In genomic region chr21:45439171-45439872, GRCh38 we compare ENCODE assay signal across 8 cellular contexts. TPM values are rescaled to one million over a fixed set of nuclear protein-coding genes. Genes with fewer than 3 reads are reported as not detected.
DNase-seq lines count a peak whose midpoint lies in the region; ATAC-seq and TF ChIP-seq lines count a peak whose summit lies in the region.

No MANE protein-coding gene starts in this region.

- peak in 1 of 4 donors; percentile 9 for TF ChIP-seq POLR2A in esophagus squamous epithelium (IDR thresholded peaks at IDR 0.05)

- peak overlapping the region; percentile 66 to 82 (median 73) for H3K4me3 Mint-ChIP-seq in naive thymus-derived CD4-positive, alpha-beta T cell

- H3K9me3 Mint-ChIP-seq in naive thymus-derived CD4-positive, alpha-beta T cell, result peaks cover 0 to 1% (median 0%) of the 10 kb centered on the region in 11 donors

- POLR2A ChIA-PET in Panc1 (lab: Charles Lee), result no interaction called here
- POLR2A ChIA-PET in naive thymus-derived CD4-positive, alpha-beta T cell (lab: Charles Lee), result interaction anchor here (0.5 to 0.6 kb wide), 2 partner anchors 145 to 1650 kb away, joined by 3 read pairs; no protein-coding TSS in a partner anchor

- no TSS peak for BruUV-seq in Panc1 (replicated peaks; lab: Mats Ljungman, UMichigan)

- H3K27me3 Mint-ChIP-seq in naive thymus-derived CD4-positive, alpha-beta T cell, result peaks cover 0 to 5% (median 0%) of the 10 kb centered on the region in 5 donors

- CTCF ChIA-PET in Panc1 (lab: Charles Lee), result interaction anchor here (0.6 kb wide), 1 partner anchor 130 kb away, joined by 3 read pairs; no protein-coding TSS in a partner anchor
- CTCF ChIA-PET in naive thymus-derived CD4-positive, alpha-beta T cell (lab: Charles Lee), result interaction anchor here (0.5 to 1.7 kb wide), 10 partner anchors 10 to 484 kb away, joined by 3 to 10 read pairs (median 3); partner anchors contain the start of gene POFUT2

- H3K36me3 ChIP-seq in Panc1 (ENCODE audit: control insufficient read depth, insufficient read depth, low read length) (no peaks in the 10 kb centered on the region), esophagus squamous epithelium (no peaks in the 10 kb centered on the region)
- no peaks in the 10 kb centered on the region for H3K36me3 ChIP-seq in naive thymus-derived CD4-positive, alpha-beta T cell (ENCODE audit: control insufficient read depth in 2 of 3, insufficient read depth in 3 of 3, low read length in 3 of 3)

- ATAC-seq in HG03520 (IDR thresholded peaks at IDR 0.05; ENCODE audit: unreplicated experiment), result peak; percentile 46
- ATAC-seq in Panc1, result peak; percentile 67
- ATAC-seq in naive thymus-derived CD4-positive, alpha-beta T cell, result peak; percentile 90
- no peak for ATAC-seq in GM19463 (IDR thresholded peaks at IDR 0.05; ENCODE audit: unreplicated experiment)

- H3K4me3 ChIP-seq in Panc1 (ENCODE audit: low read depth in 2 of 2, low read length in 2 of 2), result 0 out of 4 replicates have a peak overlapping the region, but pooled peaks of 1 of the 2 experiments have one; percentile 20
- H3K4me3 ChIP-seq in esophagus squamous epithelium, result peak overlapping the region; percentile 15 to 64 (median 35)
- H3K4me3 ChIP-seq in naive thymus-derived CD4-positive, alpha-beta T cell (ENCODE audit: low read length), result peak overlapping the region; percentile 46

- H3K4me1 ChIP-seq in Panc1 (ENCODE audit: control insufficient read depth, insufficient read depth, low read length) (peaks cover 47% of the 10 kb centered on the region), esophagus squamous epithelium (peaks cover 11 to 51% (median 17%) of the 10 kb centered on the region in 3 donors)
- peaks cover 4% of the 10 kb centered on the region in 2 donors for H3K4me1 ChIP-seq in naive thymus-derived CD4-positive, alpha-beta T cell (ENCODE audit: control insufficient read depth in 2 of 2, insufficient read depth in 2 of 2, low read length in 2 of 2)

- H3K9me3 ChIP-seq in Panc1 (ENCODE audit: control insufficient read depth, insufficient read depth, low read depth, low read length) (no peaks in the 10 kb centered on the region), esophagus squamous epithelium (no peaks in the 10 kb centered on the region)
- no peaks in the 10 kb centered on the region for H3K9me3 ChIP-seq in naive thymus-derived CD4-positive, alpha-beta T cell (ENCODE audit: control insufficient read depth in 2 of 3, low read length in 3 of 3)

- DNase-seq in Daoy (ENCODE audit: low read depth) (peak; percentile 87), Panc1 (ENCODE audit: low read depth, low spot score) (no peak), esophagus squamous epithelium (lab: John Stamatoyannopoulos, UW) (no peak)
- DNase-seq in activated T-cell treated with anti-CD3 and anti-CD28 coated beads, Interleukin-2, amount 50 U/mL, for 48 hours, result peak; percentile 89 to 91
- peak; percentile 72 to 91 (median 85) for DNase-seq in naive thymus-derived CD4-positive, alpha-beta T cell
- peak; percentile 52 to 61 for DNase-seq in stimulated activated CD8-positive, alpha-beta memory T cell treated with anti-CD3 and anti-CD28 coated beads, Interleukin-7, amount 100 ng/mL, for 48 hours (ENCODE audit: extremely low read depth in 1 of 2, low read depth in 1 of 2)

- WGBS in esophagus squamous epithelium, 2 donors, result 0% methylated on average over 2 to 13 of the region's 58 CpGs

- in situ Hi-C loops in Panc1 (cut with HindIII; ENCODE audit: low pct_unique_long_range_greater_than_20kb, low sequenced_read_pairs), result no loop called here

- intact Hi-C loops in Panc1 (cut with micrococcal nuclease; ENCODE audit: unreplicated experiment) (no loop called here), esophagus squamous epithelium (cut with DNase I) (loop anchor here (2.0 to 10.0 kb wide), 3 partner anchors 65 to 485 kb away; no protein-coding TSS in a partner anchor)
- intact Hi-C loops in naive thymus-derived CD4-positive, alpha-beta T cell (cut with micrococcal nuclease), result loop anchor here (1.0 to 10.0 kb wide), 9 partner anchors 117 to 490 kb away; no protein-coding TSS in a partner anchor

- H3K27me3 ChIP-seq in Panc1 (ENCODE audit: control insufficient read depth, insufficient read depth, low read length) (no peaks in the 10 kb centered on the region), esophagus squamous epithelium (peaks cover 0 to 3% (median 0%) of the 10 kb centered on the region in 4 donors)
- no peaks in the 10 kb centered on the region for H3K27me3 ChIP-seq in naive thymus-derived CD4-positive, alpha-beta T cell (ENCODE audit: control insufficient read depth in 2 of 2, insufficient read depth in 2 of 2, low read length in 2 of 2)

- peak overlapping the region in 7 of 9 donors; percentile 25 to 92 (median 66) for H3K27ac Mint-ChIP-seq in naive thymus-derived CD4-positive, alpha-beta T cell

- H3K27ac ChIP-seq in Panc1 (ENCODE audit: low read length) (peak overlapping the region; percentile 89), esophagus squamous epithelium (peak overlapping the region; percentile 51 to 89 (median 80))
- H3K27ac ChIP-seq in naive thymus-derived CD4-positive, alpha-beta T cell (ENCODE audit: low read depth, low read length), result peak overlapping the region; percentile 66

- no peaks in the 10 kb centered on the region for H3K36me3 Mint-ChIP-seq in naive thymus-derived CD4-positive, alpha-beta T cell

- H3K4me1 Mint-ChIP-seq in naive thymus-derived CD4-positive, alpha-beta T cell, result peaks cover 2 to 16% (median 6%) of the 10 kb centered on the region in 7 donors

- TF ChIP-seq CTCF in Panc1 (IDR thresholded peaks at IDR 0.05) (peak; percentile 91), esophagus squamous epithelium (IDR thresholded peaks at IDR 0.05) (peak; percentile 96 to 99 (median 98))

RNA-seq across cellular contexts. Expression of gene COL18A1, which starts 34.4 kb away (rescaled TPM):
- total RNA-seq in Daoy (2014; rRNA removed; shearing (Covaris generic)), result 29.5 and 38.9 TPM in 2 replicates
- total RNA-seq in Panc1 (2021; ENCODE audit: unreplicated experiment) (676 TPM), esophagus squamous epithelium (10 to 100 TPM; 38.9 to 69.0 (median 52.5) TPM)
- polyA plus RNA-seq in Panc1 (2012; ENCODE audit: insufficient read length), result 1,186 TPM
- total RNA-seq in naive thymus-derived CD4-positive, alpha-beta T cell, result 10 to 100 TPM in 4 of 5 experiments, 1 to 10 TPM in 1; 9.0 to 89.8 (median 15.4) TPM
- 10 to 100 TPM in 1 of 2 donors, 1 to 10 TPM in 1; 7.0 to 15.5 TPM for polyA plus RNA-seq in naive thymus-derived CD4-positive, alpha-beta T cell

Comparison
In these comparisons a context has a peak if more than half of its experiments do, and no peak if none do; other contexts are left out.
1. DNase-seq: peak in Daoy (single experiment), activated T-cell treated with anti-CD3 and anti-CD28 coated beads, Interleukin-2, amount 50 U/mL, for 48 hours (2 of 2), naive thymus-derived CD4-positive, alpha-beta T cell (9 of 9) and stimulated activated CD8-positive, alpha-beta memory T cell treated with anti-CD3 and anti-CD28 coated beads, Interleukin-7, amount 100 ng/mL, for 48 hours (2 of 2); none in Panc1 (single experiment) and esophagus squamous epithelium (single experiment).
2. Peak in every context shown above with its lines, with median percentiles within 50 percentile points of each other: H3K27ac ChIP-seq.